8 cellular contexts compared by ENCODE assay signal in genomic region chr18:67417864-67418523, GRCh38.
DNase-seq lines count a peak whose midpoint lies in the region; ATAC-seq and TF ChIP-seq lines count a peak whose summit lies in the region.

No MANE protein-coding gene starts in this region.

- DNase-seq in GM12864 (ENCODE audit: low read depth): peak; percentile 4
- DNase-seq in KBM-7: peak; percentile 21
- peak; percentile 52 for DNase-seq in activated CD4-positive, alpha-beta T cell treated with anti-CD3 and anti-CD28 coated beads, Interleukin-2, amount 10 ng/mL, durations not matched to agents 7 days and 5 days
- DNase-seq in left ventricle myocardium inferior: no peak
- DNase-seq in superior temporal gyrus (ENCODE audit: extremely low spot score): peak; percentile 32
- no peak for DNase-seq in NCI-H345 (lab: John Stamatoyannopoulos, UW)
- DNase-seq in uterus: no peak

- TF ChIP-seq CTCF in GM12864 (IDR thresholded peaks at IDR 0.05; ENCODE audit: low read depth, low read length, missing control alignments): no peak
- TF ChIP-seq CTCF in left ventricle myocardium inferior (IDR thresholded peaks at IDR 0.05; ENCODE audit: borderline replicate concordance): no peak
- no peak for TF ChIP-seq CTCF in uterus (IDR thresholded peaks at IDR 0.05)

- H3K4me3 Mint-ChIP-seq in activated CD4-positive, alpha-beta T cell treated with anti-CD3 and anti-CD28 coated beads, Interleukin-2, amount 10 ng/mL, durations not matched to agents 7 days and 5 days: peak overlapping the region; percentile 46

- H3K4me1 ChIP-seq in left ventricle myocardium inferior: no peaks in the 10 kb centered on the region
- no peaks in the 10 kb centered on the region for H3K4me1 ChIP-seq in uterus

- CTCF ChIA-PET in activated CD4-positive, alpha-beta T cell treated with anti-CD3 and anti-CD28 coated beads, Interleukin-2, amount 10 ng/mL, durations not matched to agents 7 days and 5 days (lab: Charles Lee): interaction anchor here (1.1 kb wide), 1 partner anchor 14 kb away, joined by 4 read pairs; no protein-coding TSS in a partner anchor

- H3K36me3 Mint-ChIP-seq in activated CD4-positive, alpha-beta T cell treated with anti-CD3 and anti-CD28 coated beads, Interleukin-2, amount 10 ng/mL, durations not matched to agents 7 days and 5 days (ENCODE audit: low read depth): no peaks in the 10 kb centered on the region

- H3K27ac Mint-ChIP-seq in activated CD4-positive, alpha-beta T cell treated with anti-CD3 and anti-CD28 coated beads, Interleukin-2, amount 10 ng/mL, durations not matched to agents 7 days and 5 days: peak overlapping the region; percentile 78

- H3K27ac ChIP-seq in left ventricle myocardium inferior (replicated peaks) (peak overlapping the region; percentile 31), uterus (peak overlapping the region in 1 of 2 donors; percentile 20)

- H3K36me3 ChIP-seq in left ventricle myocardium inferior (no peaks in the 10 kb centered on the region), uterus (no peaks in the 10 kb centered on the region)

- H3K9me3 Mint-ChIP-seq in activated CD4-positive, alpha-beta T cell treated with anti-CD3 and anti-CD28 coated beads, Interleukin-2, amount 10 ng/mL, durations not matched to agents 7 days and 5 days: no peaks in the 10 kb centered on the region

- POLR2A ChIA-PET in activated CD4-positive, alpha-beta T cell treated with anti-CD3 and anti-CD28 coated beads, Interleukin-2, amount 10 ng/mL, durations not matched to agents 7 days and 5 days (lab: Charles Lee): no interaction called here

- H3K4me1 Mint-ChIP-seq in activated CD4-positive, alpha-beta T cell treated with anti-CD3 and anti-CD28 coated beads, Interleukin-2, amount 10 ng/mL, durations not matched to agents 7 days and 5 days: peaks cover 8% of the 10 kb centered on the region

- H3K4me3 ChIP-seq in GM12864 (ENCODE audit: low read depth, low read length) (no peak overlapping the region), left ventricle myocardium inferior (peak overlapping the region; percentile 24), uterus (no peak overlapping the region)

- in situ Hi-C loops in KBM-7 (cut with MboI; ENCODE audit: low pct_unique_long_range_greater_than_20kb, low sequenced_read_pairs): no loop called here

- H3K9me3 ChIP-seq in left ventricle myocardium inferior (replicated peaks) (no peaks in the 10 kb centered on the region), uterus (no peaks in the 10 kb centered on the region)

- intact Hi-C loops in left ventricle myocardium inferior (cut with micrococcal nuclease): no loop called here
- intact Hi-C loops in uterus (cut with DNase I; ENCODE audit: low total_unique reads): no loop called here

- H3K27me3 Mint-ChIP-seq in activated CD4-positive, alpha-beta T cell treated with anti-CD3 and anti-CD28 coated beads, Interleukin-2, amount 10 ng/mL, durations not matched to agents 7 days and 5 days: no peaks in the 10 kb centered on the region

- ATAC-seq in GM21528 (IDR thresholded peaks at IDR 0.05; ENCODE audit: low FRiP score, unreplicated experiment): peak; percentile 94

- TF ChIP-seq POLR2A in uterus (IDR thresholded peaks at IDR 0.05): no peak

- no peaks in the 10 kb centered on the region for H3K27me3 ChIP-seq in left ventricle myocardium inferior (ENCODE audit: low read depth)
- no peaks in the 10 kb centered on the region for H3K27me3 ChIP-seq in uterus

Comparison
In these comparisons a context has a peak if more than half of its experiments do, and no peak if none do; other contexts are left out.
1. DNase-seq: peak in GM12864 (single experiment), KBM-7 (single experiment), activated CD4-positive, alpha-beta T cell treated with anti-CD3 and anti-CD28 coated beads, Interleukin-2, amount 10 ng/mL, durations not matched to agents 7 days and 5 days (single experiment) and superior temporal gyrus (single experiment); none in left ventricle myocardium inferior (single experiment), NCI-H345 (single experiment) and uterus (0 of 2).